Comparison of ENCODE assay signal across 24 cellular contexts in the genomic region with DNA sequence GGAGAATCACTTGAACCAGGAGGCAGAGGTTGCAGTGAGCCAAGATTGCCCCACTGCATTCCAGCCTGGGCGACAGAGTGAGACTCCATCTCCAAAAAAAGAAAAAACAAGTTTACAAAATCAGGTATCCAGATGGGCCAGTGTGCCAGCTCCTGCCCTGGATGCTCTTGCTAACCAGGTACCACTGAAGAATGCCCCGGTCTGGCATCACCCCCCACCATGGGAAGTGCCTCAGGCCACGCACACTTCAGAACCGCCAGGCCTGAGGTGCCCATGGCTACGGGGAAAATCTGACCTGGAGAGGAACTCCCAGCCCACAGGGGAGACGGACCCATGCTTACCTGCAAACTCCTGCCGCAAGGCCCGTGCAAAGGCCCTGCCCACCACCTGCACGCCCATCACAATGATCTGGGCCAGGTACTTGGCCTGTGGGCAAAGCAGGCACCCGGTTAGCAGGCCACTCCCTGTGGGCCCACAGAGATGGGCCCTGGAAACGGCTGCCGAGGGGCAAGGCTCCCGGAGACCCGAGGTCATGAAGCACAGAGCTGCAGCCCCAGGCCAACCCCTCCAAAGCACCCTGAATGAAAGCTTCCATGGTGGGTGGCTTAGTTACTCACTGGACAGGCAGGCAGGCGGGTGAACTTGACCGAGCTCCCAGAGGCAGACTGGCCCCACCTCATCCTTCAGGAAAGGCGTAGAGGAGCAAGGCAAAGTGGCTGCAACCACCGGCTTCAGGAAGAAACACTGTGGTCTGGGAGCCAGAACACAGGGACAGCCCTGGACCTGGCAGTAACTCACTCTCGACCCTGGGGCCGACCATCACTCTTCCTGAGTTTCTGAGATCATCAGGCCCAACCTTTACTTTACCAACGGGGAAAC. TPM values are rescaled to one million over a fixed set of nuclear protein-coding genes. Genes with fewer than 3 reads are reported as not detected.
DNase-seq lines count a peak whose midpoint lies in the region; ATAC-seq lines count a peak whose summit lies in the region.
"Had no signal": no experiment of that assay in that cellular context is flagged by ENCODE, and none has a peak within 500 bp of the region (broad histone marks: within the 10 kb centered on the region; RNA-seq: fewer than 3 reads in every experiment).

No MANE protein-coding gene starts in this region.

- no peak for ATAC-seq in activated CD8-positive, alpha-beta memory T cell treated with anti-CD3 and anti-CD28 coated beads, Interleukin-2, amount 10 ng/mL, durations not matched to agents 7 days and 5 days
- ATAC-seq in naive B cell (ENCODE audit: low read depth in 2 of 2) (no peak), GM19452 (IDR thresholded peaks at IDR 0.05; ENCODE audit: unreplicated experiment) (no peak), HG03196 (IDR thresholded peaks at IDR 0.05; ENCODE audit: unreplicated experiment) (no peak)
- no peak for ATAC-seq in stimulated activated memory B cell treated with anti-CD40 and anti-IgM and Interleukin-4, amounts not matched to agents 10 μg/mL and 1 μg/mL and 100 μg/mL, for 72 hours
- ATAC-seq: SK-N-SH treated with all-trans-retinoic acid at 6 μM for 48 hours had no signal

- CTCF ChIA-PET in activated CD8-positive, alpha-beta memory T cell treated with anti-CD3 and anti-CD28 coated beads, Interleukin-2, amount 10 ng/mL, durations not matched to agents 7 days and 5 days (lab: Charles Lee) = no interaction called here

- H3K4me3 Mint-ChIP-seq in activated CD8-positive, alpha-beta memory T cell treated with anti-CD3 and anti-CD28 coated beads, Interleukin-2, amount 10 ng/mL, durations not matched to agents 7 days and 5 days = no peak overlapping the region
- no peak overlapping the region for H3K4me3 Mint-ChIP-seq in naive B cell
- H3K4me3 Mint-ChIP-seq in stimulated activated memory B cell treated with anti-CD40 and anti-IgM and Interleukin-4, amounts not matched to agents 10 μg/mL and 1 μg/mL and 100 μg/mL, for 72 hours = no peak overlapping the region
- H3K4me3 Mint-ChIP-seq: activated CD4-positive, alpha-beta T cell treated with anti-CD3 and anti-CD28 coated beads, Interleukin-2, amount 10 ng/mL, durations not matched to agents 24 days and 14 days; endodermal cell had no signal

- no peaks in the 10 kb centered on the region for H3K9me3 Mint-ChIP-seq in activated CD8-positive, alpha-beta memory T cell treated with anti-CD3 and anti-CD28 coated beads, Interleukin-2, amount 10 ng/mL, durations not matched to agents 7 days and 5 days (ENCODE audit: low read depth)
- peaks cover 0 to 1% (median 0%) of the 10 kb centered on the region in 7 donors for H3K9me3 Mint-ChIP-seq in naive B cell
- H3K9me3 Mint-ChIP-seq in stimulated activated memory B cell treated with anti-CD40 and anti-IgM and Interleukin-4, amounts not matched to agents 10 μg/mL and 1 μg/mL and 100 μg/mL, for 72 hours = no peaks in the 10 kb centered on the region
- H3K9me3 Mint-ChIP-seq: activated CD4-positive, alpha-beta T cell treated with anti-CD3 and anti-CD28 coated beads, Interleukin-2, amount 10 ng/mL, durations not matched to agents 24 days and 14 days; activated T-helper 2 cell treated with anti-CD3 and anti-CD28 coated beads, Interferon-gamma antibody, Interleukin-2, Interleukin-4, amounts not matched to agents 10 μg/mL and 5 μg/mL and 100 μg/mL, durations not matched to agents 14 hours and 24 hours and 36 hours had no signal

- DNase-seq in activated CD8-positive, alpha-beta memory T cell treated with anti-CD3 and anti-CD28 coated beads, Interleukin-2, amount 10 ng/mL, durations not matched to agents 7 days and 5 days = no peak
- no peak for DNase-seq in activated CD8-positive, alpha-beta memory T cell treated with anti-CD3 and anti-CD28 coated beads for 24 hours
- DNase-seq in amniotic epithelial cell (ENCODE audit: low read depth) (peak; percentile 43), naive B cell (no peak), activated gamma-delta T cell (lab: John Stamatoyannopoulos, UW) (no peak)
- DNase-seq: 8988T; activated CD4-positive, alpha-beta T cell treated with anti-CD3 and anti-CD28 coated beads, Interleukin-2, amount 10 ng/mL, durations not matched to agents 24 days and 14 days; endodermal cell; esophagus squamous epithelium; GDM1; GM23248; hypothalamus; MG63; NCI-H1417; NCI-H446 treated with DMSO at 0.1 percent for 48 hours; stimulated activated CD4-positive, alpha-beta T cell treated with anti-CD3 and anti-CD28 coated beads, Interleukin-4, amount 100 ng/mL, for 24 hours; stimulated activated naive CD4-positive, alpha-beta T cell treated with Interleukin-2 at 50 U/mL for 16 hours had no signal

- no peaks in the 10 kb centered on the region for H3K27me3 Mint-ChIP-seq in activated CD8-positive, alpha-beta memory T cell treated with anti-CD3 and anti-CD28 coated beads, Interleukin-2, amount 10 ng/mL, durations not matched to agents 7 days and 5 days
- H3K27me3 Mint-ChIP-seq in naive B cell = no peaks in the 10 kb centered on the region
- no peaks in the 10 kb centered on the region for H3K27me3 Mint-ChIP-seq in stimulated activated memory B cell treated with anti-CD40 and anti-IgM and Interleukin-4, amounts not matched to agents 10 μg/mL and 1 μg/mL and 100 μg/mL, for 72 hours
- H3K27me3 Mint-ChIP-seq: activated CD4-positive, alpha-beta T cell treated with anti-CD3 and anti-CD28 coated beads, Interleukin-2, amount 10 ng/mL, durations not matched to agents 24 days and 14 days had no signal

- H3K4me1 Mint-ChIP-seq in activated CD8-positive, alpha-beta memory T cell treated with anti-CD3 and anti-CD28 coated beads, Interleukin-2, amount 10 ng/mL, durations not matched to agents 7 days and 5 days = peaks cover 7% of the 10 kb centered on the region
- peaks cover 8 to 31% (median 18%) of the 10 kb centered on the region in 3 donors for H3K4me1 Mint-ChIP-seq in naive B cell
- peaks cover 19% of the 10 kb centered on the region for H3K4me1 Mint-ChIP-seq in stimulated activated memory B cell treated with anti-CD40 and anti-IgM and Interleukin-4, amounts not matched to agents 10 μg/mL and 1 μg/mL and 100 μg/mL, for 72 hours
- H3K4me1 Mint-ChIP-seq: endodermal cell had no signal

- H3K27ac Mint-ChIP-seq in activated CD8-positive, alpha-beta memory T cell treated with anti-CD3 and anti-CD28 coated beads, Interleukin-2, amount 10 ng/mL, durations not matched to agents 7 days and 5 days = peak overlapping the region; percentile 18
- H3K27ac Mint-ChIP-seq in naive B cell = peak overlapping the region in 4 of 6 donors; percentile 53 to 90 (median 55)
- H3K27ac Mint-ChIP-seq in stimulated activated memory B cell treated with anti-CD40 and anti-IgM and Interleukin-4, amounts not matched to agents 10 μg/mL and 1 μg/mL and 100 μg/mL, for 72 hours = peak overlapping the region; percentile 38
- H3K27ac Mint-ChIP-seq: activated CD4-positive, alpha-beta T cell treated with anti-CD3 and anti-CD28 coated beads, Interleukin-2, amount 10 ng/mL, durations not matched to agents 24 days and 14 days; endodermal cell had no signal

- no peaks in the 10 kb centered on the region for H3K36me3 Mint-ChIP-seq in activated CD8-positive, alpha-beta memory T cell treated with anti-CD3 and anti-CD28 coated beads, Interleukin-2, amount 10 ng/mL, durations not matched to agents 7 days and 5 days
- H3K36me3 Mint-ChIP-seq in naive B cell = no peaks in the 10 kb centered on the region
- H3K36me3 Mint-ChIP-seq in stimulated activated memory B cell treated with anti-CD40 and anti-IgM and Interleukin-4, amounts not matched to agents 10 μg/mL and 1 μg/mL and 100 μg/mL, for 72 hours = peaks cover 6% of the 10 kb centered on the region

RNA-seq across cellular contexts. Expression of a gene that starts 8.0 kb away (rescaled TPM):
- total RNA-seq in activated CD8-positive, alpha-beta memory T cell treated with anti-CD3 and anti-CD28 coated beads, Interleukin-2, amount 10 ng/mL, durations not matched to agents 7 days and 5 days = 10 to 100 TPM; 47.5 to 49.4 TPM
- 10 to 100 TPM; 33.1 to 54.6 (median 47.6) TPM for polyA plus RNA-seq in naive B cell (ENCODE audit: low read depth in 6 of 6)

RNA-seq across cellular contexts. Expression of a gene that starts 27.2 kb away (rescaled TPM):
- under 1 TPM; 0.55 to 0.63 TPM for total RNA-seq in activated CD8-positive, alpha-beta memory T cell treated with anti-CD3 and anti-CD28 coated beads, Interleukin-2, amount 10 ng/mL, durations not matched to agents 7 days and 5 days
- not detected for polyA plus RNA-seq in naive B cell (ENCODE audit: low read depth in 6 of 6)

RNA-seq across cellular contexts. Expression of a gene that starts 28.5 kb away (rescaled TPM):
- total RNA-seq in activated CD8-positive, alpha-beta memory T cell treated with anti-CD3 and anti-CD28 coated beads, Interleukin-2, amount 10 ng/mL, durations not matched to agents 7 days and 5 days = not detected
- polyA plus RNA-seq in naive B cell (ENCODE audit: low read depth in 6 of 6) = under 1 TPM in 3 of 6 donors, not detected in 3; 0.13 to 0.21 (median 0.16) TPM
- total RNA-seq: activated T-helper 2 cell treated with anti-CD3 and anti-CD28 coated beads, Interferon-gamma antibody, Interleukin-2, Interleukin-4, amounts not matched to agents 10 μg/mL and 5 μg/mL and 100 μg/mL, durations not matched to agents 14 hours and 24 hours and 36 hours; OCI-LY7; T-helper 2 cell treated with Interferon-gamma antibody and Interleukin-4, amounts not matched to agents 100 ng/mL and 5 ng/mL, for 36 hours had no signal
